ENCODE assay signal across 20 cellular contexts in the genomic region with DNA sequence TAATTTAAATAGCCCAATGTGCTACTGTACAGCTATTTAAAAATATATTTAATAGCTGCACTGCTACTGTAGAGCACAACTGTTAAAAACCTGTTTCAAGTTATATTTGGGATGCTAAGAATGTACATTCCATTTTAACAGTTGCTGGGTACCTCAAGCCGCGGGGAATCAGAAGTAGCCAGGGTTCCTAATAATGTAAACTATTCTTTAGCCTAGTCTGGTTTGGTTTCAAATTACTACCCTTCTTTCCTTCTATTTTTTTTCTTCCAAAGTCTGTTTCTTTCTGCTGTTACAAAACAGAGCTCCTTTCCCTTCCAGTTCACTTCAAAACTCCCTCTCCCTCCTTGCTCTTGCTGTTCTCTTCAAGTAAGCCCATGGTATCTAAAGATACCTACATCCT. TPM values are rescaled to one million over a fixed set of nuclear protein-coding genes. Genes with fewer than 3 reads are reported as not detected.
A peak's percentile ranks its signal among the peaks of the same experiment; 100 is the strongest.
DNase-seq lines count a peak whose midpoint lies in the region; ATAC-seq, FAIRE-seq and TF ChIP-seq lines count a peak whose summit lies in the region.
"Had no signal": no experiment of that assay in that cellular context is flagged by ENCODE, and none has a peak within 500 bp of the region (broad histone marks: within the 10 kb centered on the region; RNA-seq: fewer than 3 reads in every experiment).

No MANE protein-coding gene starts in this region.

- no peak for ATAC-seq in stimulated activated naive B cell treated with anti-CD40 and anti-IgM and Interleukin-4, amounts not matched to agents 10 μg/mL and 1 μg/mL and 100 μg/mL, for 72 hours (replicated peaks)
- ATAC-seq in left lung (no peak), GM19328 (IDR thresholded peaks at IDR 0.05; ENCODE audit: unreplicated experiment) (no peak)
- ATAC-seq: activated T-helper 17 cell treated with anti-CD3 and anti-CD28 coated beads, Interleukin-2, amount 50 U/mL, for 72 hours; esophagus mucosa; left ventricle myocardium superior; upper lobe of right lung had no signal

- no peak overlapping the region for H2BK5ac ChIP-seq in mesenchymal stem cell (ENCODE audit: low read depth, low read length, poor library complexity, severe bottlenecking)

- no peak for TF ChIP-seq CTCF in astrocyte (IDR thresholded peaks at IDR 0.05; ENCODE audit: insufficient read depth, low read depth, low read length)
- no peak for TF ChIP-seq CTCF in left lung (IDR thresholded peaks at IDR 0.05)

- no peak overlapping the region for H2AK5ac ChIP-seq in mesenchymal stem cell (ENCODE audit: low read length, severe bottlenecking)

- H3K9ac ChIP-seq in astrocyte (ENCODE audit: low read length) (no peak overlapping the region), mesenchymal stem cell (ENCODE audit: low read length) (no peak overlapping the region)

- no peak overlapping the region for H4K91ac ChIP-seq in mesenchymal stem cell (ENCODE audit: low read length)

- no peak overlapping the region for H3K27ac ChIP-seq in astrocyte (ENCODE audit: low read depth, low read length)
- H3K27ac ChIP-seq in mesenchymal stem cell (ENCODE audit: low read length, poor library complexity, severe bottlenecking), result peak overlapping the region; percentile 79
- no peak overlapping the region for H3K27ac ChIP-seq in left lung
- H3K27ac ChIP-seq: ovary, PC-9, SJSA1, upper lobe of right lung had no signal

- H4K20me1 ChIP-seq in astrocyte (ENCODE audit: insufficient read depth, low read length), result peaks cover 35% of the 10 kb centered on the region

- peaks cover 28% of the 10 kb centered on the region for H3K36me3 Mint-ChIP-seq in activated naive CD4-positive, alpha-beta T cell treated with anti-CD3 and anti-CD28 coated beads, Interleukin-2, amount 50 U/mL, for 24 hours
- peaks cover 47% of the 10 kb centered on the region for H3K36me3 Mint-ChIP-seq in activated naive CD4-positive, alpha-beta T cell treated with anti-CD3 and anti-CD28 coated beads, Interleukin-2, amount 10 ng/mL, durations not matched to agents 7 days and 5 days
- H3K36me3 Mint-ChIP-seq in astrocyte (ENCODE audit: low read depth, unreplicated experiment), result no peaks in the 10 kb centered on the region
- H3K36me3 Mint-ChIP-seq in stimulated activated naive B cell treated with anti-CD40 and anti-IgM and Interleukin-4, amounts not matched to agents 10 μg/mL and 1 μg/mL and 100 μg/mL, for 72 hours, result peaks cover 22 to 47% of the 10 kb centered on the region in 2 donors

- no peak for DNase-seq in activated naive CD4-positive, alpha-beta T cell treated with anti-CD3 and anti-CD28 coated beads, Interleukin-2, amount 10 ng/mL, durations not matched to agents 7 days and 5 days
- peak; percentile 49 for DNase-seq in astrocyte (ENCODE audit: low read depth)
- DNase-seq in mesenchymal stem cell, result peak; percentile 36
- DNase-seq in stimulated activated naive B cell treated with anti-CD40 and anti-IgM and Interleukin-4, amounts not matched to agents 10 μg/mL and 1 μg/mL and 100 μg/mL, for 72 hours, result no peak
- DNase-seq in left lung, result no peak
- no peak for DNase-seq in NCI-H774 (lab: John Stamatoyannopoulos, UW)
- DNase-seq: activated CD4-positive, CD25-positive, alpha-beta regulatory T cell; caudate nucleus; effector CD4-positive, alpha-beta T cell; left ventricle myocardium superior; NCI-H226; ovary; PC-9; upper lobe of right lung had no signal

- no peak overlapping the region for H3K4me3 ChIP-seq in astrocyte (ENCODE audit: insufficient read depth, low read depth, low read length)
- no peak overlapping the region for H3K4me3 ChIP-seq in mesenchymal stem cell (ENCODE audit: insufficient read depth in 1 of 2, low read depth in 1 of 2, low read length in 2 of 2)
- no peak overlapping the region for H3K4me3 ChIP-seq in left lung
- H3K4me3 ChIP-seq: ovary, PC-9, SJSA1, upper lobe of right lung had no signal

- WGBS in mesenchymal stem cell, result 31% methylated on average over 1 of the region's 2 CpGs

- no peak overlapping the region for H3K23ac ChIP-seq in mesenchymal stem cell (ENCODE audit: low read length in 2 of 2)

- peaks cover 3% of the 10 kb centered on the region for H3K9me3 Mint-ChIP-seq in activated naive CD4-positive, alpha-beta T cell treated with anti-CD3 and anti-CD28 coated beads, Interleukin-2, amount 50 U/mL, for 24 hours
- H3K9me3 Mint-ChIP-seq in activated naive CD4-positive, alpha-beta T cell treated with anti-CD3 and anti-CD28 coated beads, Interleukin-2, amount 10 ng/mL, durations not matched to agents 7 days and 5 days, result peaks cover 11% of the 10 kb centered on the region
- no peaks in the 10 kb centered on the region for H3K9me3 Mint-ChIP-seq in astrocyte (ENCODE audit: unreplicated experiment)
- H3K9me3 Mint-ChIP-seq in stimulated activated naive B cell treated with anti-CD40 and anti-IgM and Interleukin-4, amounts not matched to agents 10 μg/mL and 1 μg/mL and 100 μg/mL, for 72 hours, result no peaks in the 10 kb centered on the region
- H3K9me3 Mint-ChIP-seq: IgD-negative memory B cell had no signal

- H3K4ac ChIP-seq in mesenchymal stem cell (ENCODE audit: low read depth in 1 of 2, low read length in 2 of 2), result no peak overlapping the region

- intact Hi-C loops in left lung (cut with DNase I), result no loop called here

- H3K4me2 ChIP-seq in astrocyte (ENCODE audit: low read length), result peak overlapping the region; percentile 22
- H3K4me2 ChIP-seq in mesenchymal stem cell (ENCODE audit: low read length, poor library complexity, severe bottlenecking), result no peak overlapping the region
- H3K4me2 ChIP-seq: PC-9 had no signal

- no peak overlapping the region for H2BK15ac ChIP-seq in mesenchymal stem cell (ENCODE audit: low read depth, poor library complexity, severe bottlenecking)

- no peaks in the 10 kb centered on the region for H3K27me3 ChIP-seq in astrocyte (ENCODE audit: insufficient read depth, low read length)
- H3K27me3 ChIP-seq in mesenchymal stem cell (ENCODE audit: control insufficient read depth in 1 of 2, insufficient read depth in 1 of 2, low read length in 2 of 2), result no peaks in the 10 kb centered on the region
- no peaks in the 10 kb centered on the region for H3K27me3 ChIP-seq in left lung
- H3K27me3 ChIP-seq: ovary, SJSA1, upper lobe of right lung had no signal

- no peak overlapping the region for H3K14ac ChIP-seq in mesenchymal stem cell (ENCODE audit: low read length in 2 of 2)

- no peak overlapping the region for H2BK12ac ChIP-seq in mesenchymal stem cell (ENCODE audit: low read length in 2 of 2)

- H2AFZ ChIP-seq in astrocyte (ENCODE audit: low read depth, low read length) (no peak overlapping the region), mesenchymal stem cell (ENCODE audit: low read depth, low read length) (no peak overlapping the region)
- H2AFZ ChIP-seq: PC-9 had no signal

- H3K79me1 ChIP-seq in mesenchymal stem cell (replicated peaks; ENCODE audit: low read length, poor library complexity, severe bottlenecking), result no peaks in the 10 kb centered on the region

- H2BK120ac ChIP-seq in mesenchymal stem cell (ENCODE audit: low read depth, low read length), result no peak overlapping the region

- no peak for FAIRE-seq in astrocyte (lab: Jason Lieb, UNC)

- H4K8ac ChIP-seq in mesenchymal stem cell (ENCODE audit: low read length), result no peak overlapping the region

- H3K4me1 Mint-ChIP-seq in activated naive CD4-positive, alpha-beta T cell treated with anti-CD3 and anti-CD28 coated beads, Interleukin-2, amount 50 U/mL, for 24 hours, result peaks cover 79% of the 10 kb centered on the region
- H3K4me1 Mint-ChIP-seq in activated naive CD4-positive, alpha-beta T cell treated with anti-CD3 and anti-CD28 coated beads, Interleukin-2, amount 10 ng/mL, durations not matched to agents 7 days and 5 days, result peaks cover 27% of the 10 kb centered on the region
- H3K4me1 Mint-ChIP-seq in astrocyte (ENCODE audit: low read depth, unreplicated experiment), result peaks cover 46% of the 10 kb centered on the region
- H3K4me1 Mint-ChIP-seq in stimulated activated naive B cell treated with anti-CD40 and anti-IgM and Interleukin-4, amounts not matched to agents 10 μg/mL and 1 μg/mL and 100 μg/mL, for 72 hours, result peaks cover 32 to 63% of the 10 kb centered on the region in 2 donors

- no peaks in the 10 kb centered on the region for H3K27me3 Mint-ChIP-seq in activated naive CD4-positive, alpha-beta T cell treated with anti-CD3 and anti-CD28 coated beads, Interleukin-2, amount 50 U/mL, for 24 hours
- no peaks in the 10 kb centered on the region for H3K27me3 Mint-ChIP-seq in activated naive CD4-positive, alpha-beta T cell treated with anti-CD3 and anti-CD28 coated beads, Interleukin-2, amount 10 ng/mL, durations not matched to agents 7 days and 5 days
- no peaks in the 10 kb centered on the region for H3K27me3 Mint-ChIP-seq in astrocyte (ENCODE audit: low read depth, unreplicated experiment)
- no peaks in the 10 kb centered on the region for H3K27me3 Mint-ChIP-seq in stimulated activated naive B cell treated with anti-CD40 and anti-IgM and Interleukin-4, amounts not matched to agents 10 μg/mL and 1 μg/mL and 100 μg/mL, for 72 hours
- H3K27me3 Mint-ChIP-seq: activated T-helper 17 cell treated with anti-CD3 and anti-CD28 coated beads, Interleukin-2, amount 50 U/mL, for 72 hours; IgD-negative memory B cell had no signal

- H3K9me3 ChIP-seq in astrocyte (ENCODE audit: insufficient read depth, low read depth, low read length) (no peaks in the 10 kb centered on the region), mesenchymal stem cell (ENCODE audit: control insufficient read depth, low read length) (no peaks in the 10 kb centered on the region), left lung (no peaks in the 10 kb centered on the region)
- H3K9me3 ChIP-seq: ovary, SJSA1, upper lobe of right lung had no signal

- H3K27ac Mint-ChIP-seq in activated naive CD4-positive, alpha-beta T cell treated with anti-CD3 and anti-CD28 coated beads, Interleukin-2, amount 50 U/mL, for 24 hours, result peak overlapping the region; percentile 3
- H3K27ac Mint-ChIP-seq in activated naive CD4-positive, alpha-beta T cell treated with anti-CD3 and anti-CD28 coated beads, Interleukin-2, amount 10 ng/mL, durations not matched to agents 7 days and 5 days, result no peak overlapping the region
- H3K27ac Mint-ChIP-seq in astrocyte (ENCODE audit: unreplicated experiment), result peak overlapping the region; percentile 16
- H3K27ac Mint-ChIP-seq in stimulated activated naive B cell treated with anti-CD40 and anti-IgM and Interleukin-4, amounts not matched to agents 10 μg/mL and 1 μg/mL and 100 μg/mL, for 72 hours, result peak overlapping the region; percentile 31
- H3K27ac Mint-ChIP-seq: activated T-helper 17 cell treated with anti-CD3 and anti-CD28 coated beads, Interleukin-2, amount 50 U/mL, for 72 hours; IgD-negative memory B cell had no signal

- H3K4me3 Mint-ChIP-seq in activated naive CD4-positive, alpha-beta T cell treated with anti-CD3 and anti-CD28 coated beads, Interleukin-2, amount 50 U/mL, for 24 hours, result peak overlapping the region; percentile 31
- no peak overlapping the region for H3K4me3 Mint-ChIP-seq in activated naive CD4-positive, alpha-beta T cell treated with anti-CD3 and anti-CD28 coated beads, Interleukin-2, amount 10 ng/mL, durations not matched to agents 7 days and 5 days
- H3K4me3 Mint-ChIP-seq in astrocyte (ENCODE audit: unreplicated experiment), result no peak overlapping the region
- no peak overlapping the region for H3K4me3 Mint-ChIP-seq in stimulated activated naive B cell treated with anti-CD40 and anti-IgM and Interleukin-4, amounts not matched to agents 10 μg/mL and 1 μg/mL and 100 μg/mL, for 72 hours
- H3K4me3 Mint-ChIP-seq: activated T-helper 17 cell treated with anti-CD3 and anti-CD28 coated beads, Interleukin-2, amount 50 U/mL, for 72 hours had no signal

- H3K36me3 ChIP-seq in astrocyte (ENCODE audit: insufficient read depth, low read length) (no peaks in the 10 kb centered on the region), mesenchymal stem cell (ENCODE audit: control insufficient read depth in 1 of 2, insufficient read depth in 2 of 2, low read depth in 1 of 2, low read length in 2 of 2) (peaks cover 4 to 13% of the 10 kb centered on the region in 2 experiments), left lung (peaks cover 0 to 5% of the 10 kb centered on the region in 2 donors)
- H3K36me3 ChIP-seq: ovary, upper lobe of right lung had no signal

- peaks cover 90% of the 10 kb centered on the region for H3K79me2 ChIP-seq in astrocyte (ENCODE audit: insufficient read depth, low read length)

- CTCF ChIA-PET in activated naive CD4-positive, alpha-beta T cell treated with anti-CD3 and anti-CD28 coated beads, Interleukin-2, amount 10 ng/mL, durations not matched to agents 7 days and 5 days (lab: Charles Lee), result no interaction called here

- H3K18ac ChIP-seq in mesenchymal stem cell (ENCODE audit: low read depth in 1 of 2, low read length in 2 of 2), result no peak overlapping the region

- H3K4me1 ChIP-seq in astrocyte (ENCODE audit: insufficient read depth, low read length) (peaks cover 35% of the 10 kb centered on the region), mesenchymal stem cell (ENCODE audit: control insufficient read depth, insufficient read depth, low read depth, low read length) (peaks cover 12% of the 10 kb centered on the region), left lung (peaks cover 7 to 44% of the 10 kb centered on the region in 2 donors)

RNA-seq across cellular contexts. Expression of a gene that starts 21.3 kb away (rescaled TPM):
- total RNA-seq in astrocyte (103 and 118 TPM in 2 replicates), left lung (100 to 1,000 TPM in 1 of 2 donors, 10 to 100 TPM in 1; 88.4 to 119 TPM)
- 53.8 TPM for polyA plus RNA-seq in mesenchymal stem cell (2013, experiment 1 of 2)
- 55.9 TPM for polyA plus RNA-seq in mesenchymal stem cell (2013, experiment 2 of 2)

Comparison
In these comparisons a context has a peak if more than half of its experiments do, and no peak if none do; other contexts are left out.
1. DNase-seq: peak in astrocyte (single experiment) and mesenchymal stem cell (single experiment); none in activated naive CD4-positive, alpha-beta T cell treated with anti-CD3 and anti-CD28 coated beads, Interleukin-2, amount 10 ng/mL, durations not matched to agents 7 days and 5 days (single experiment), stimulated activated naive B cell treated with anti-CD40 and anti-IgM and Interleukin-4, amounts not matched to agents 10 μg/mL and 1 μg/mL and 100 μg/mL, for 72 hours (single experiment), left lung (0 of 2) and NCI-H774 (single experiment).